In the genomic region with DNA sequence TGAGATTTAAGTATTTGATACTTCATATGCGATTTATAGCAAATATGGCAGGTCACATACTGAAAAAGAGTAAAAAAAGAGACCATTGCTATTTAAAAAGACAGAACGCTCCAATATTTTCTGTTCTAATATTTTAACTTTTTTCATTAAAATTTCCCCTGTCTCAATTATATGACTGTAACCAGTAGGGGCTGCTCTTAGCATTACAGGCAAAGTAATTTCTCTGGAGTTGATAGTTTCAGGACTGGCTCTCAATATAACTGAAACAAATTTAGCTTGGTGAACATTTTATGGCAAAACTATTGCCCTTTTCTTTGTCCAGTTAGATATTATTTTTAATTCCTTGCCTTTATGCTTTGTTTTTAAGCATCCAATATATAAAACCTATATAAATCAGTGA, we compare ENCODE assay signal across 14 cellular contexts.
A peak's percentile ranks its signal among the peaks of the same experiment; 100 is the strongest.
DNase-seq lines count a peak whose midpoint lies in the region; ATAC-seq and TF ChIP-seq lines count a peak whose summit lies in the region.
"Had no signal": no experiment of that assay in that cellular context is flagged by ENCODE, and none has a peak within 500 bp of the region (broad histone marks: within the 10 kb centered on the region; RNA-seq: fewer than 3 reads in every experiment).

No MANE protein-coding gene starts in this region.

- H3K9ac ChIP-seq in mesenchymal stem cell (ENCODE audit: low read length) = no peak overlapping the region

- H3K27ac ChIP-seq in mesenchymal stem cell (ENCODE audit: low read length, poor library complexity, severe bottlenecking) = no peak overlapping the region
- H3K27ac ChIP-seq: breast epithelium had no signal

- H4K8ac ChIP-seq in mesenchymal stem cell (ENCODE audit: low read length) = no peak overlapping the region

- H2BK5ac ChIP-seq in mesenchymal stem cell (ENCODE audit: low read depth, low read length, poor library complexity, severe bottlenecking) = no peak overlapping the region

- no peak overlapping the region for H3K4ac ChIP-seq in mesenchymal stem cell (ENCODE audit: low read depth in 1 of 2, low read length in 2 of 2)

- peak; percentile 15; the same call in 1 of the 3 replicates for TF ChIP-seq CTCF in GM12872 (IDR thresholded peaks at IDR 0.05; ENCODE audit: insufficient read depth, low read depth, low read length)

- no peak overlapping the region for H3K18ac ChIP-seq in mesenchymal stem cell (ENCODE audit: low read depth in 1 of 2, low read length in 2 of 2)

- no peak overlapping the region for H2BK12ac ChIP-seq in mesenchymal stem cell (ENCODE audit: low read length in 2 of 2)

- H3K27me3 ChIP-seq in mesenchymal stem cell (ENCODE audit: control insufficient read depth in 1 of 2, insufficient read depth in 1 of 2, low read length in 2 of 2) = no peaks in the 10 kb centered on the region
- H3K27me3 ChIP-seq: breast epithelium had no signal

- no peak overlapping the region for H2BK15ac ChIP-seq in mesenchymal stem cell (ENCODE audit: low read depth, poor library complexity, severe bottlenecking)

- H3K9me3 ChIP-seq in mesenchymal stem cell (ENCODE audit: control insufficient read depth, low read length) = no peaks in the 10 kb centered on the region
- H3K9me3 ChIP-seq: breast epithelium had no signal

- no peak overlapping the region for H2AFZ ChIP-seq in mesenchymal stem cell (ENCODE audit: low read depth, low read length)

- DNase-seq in NCI-H2171 (lab: John Stamatoyannopoulos, UW) (peak; percentile 1), dedifferentiated amniotic fluid mesenchymal stem cell (ENCODE audit: extremely low spot score) (peak; percentile 39), mesenchymal stem cell (peak; percentile 14), SW 1271 (lab: John Stamatoyannopoulos, UW) (no peak), glomerular visceral epithelial cell (ENCODE audit: extremely low spot score) (no peak)
- DNase-seq: CD4-positive, CD25-positive, alpha-beta regulatory T cell; NCI-H1048; NCI-H526 treated with DMSO at 0.1 percent for 48 hours; right cardiac atrium; substantia nigra had no signal

- no peak overlapping the region for H3K4me2 ChIP-seq in mesenchymal stem cell (ENCODE audit: low read length, poor library complexity, severe bottlenecking)

- no peaks in the 10 kb centered on the region for H3K36me3 ChIP-seq in mesenchymal stem cell (ENCODE audit: control insufficient read depth in 1 of 2, insufficient read depth in 2 of 2, low read depth in 1 of 2, low read length in 2 of 2)
- H3K36me3 ChIP-seq: breast epithelium had no signal

- ATAC-seq in GM18519 (IDR thresholded peaks at IDR 0.05; ENCODE audit: low FRiP score, unreplicated experiment) (no peak), GM18502 (IDR thresholded peaks at IDR 0.05; ENCODE audit: poor library complexity, unreplicated experiment) (no peak)
- ATAC-seq: right cardiac atrium had no signal

- no peak overlapping the region for H3K4me3 ChIP-seq in mesenchymal stem cell (ENCODE audit: insufficient read depth in 1 of 2, low read depth in 1 of 2, low read length in 2 of 2)
- H3K4me3 ChIP-seq: breast epithelium had no signal

- H3K14ac ChIP-seq in mesenchymal stem cell (ENCODE audit: low read length in 2 of 2) = no peak overlapping the region

- no peak overlapping the region for H2AK5ac ChIP-seq in mesenchymal stem cell (ENCODE audit: low read length, severe bottlenecking)

- no CpG with 5 or more reads among the region's 2 CpGs for WGBS in mesenchymal stem cell

- no peak overlapping the region for H4K91ac ChIP-seq in mesenchymal stem cell (ENCODE audit: low read length)

- no peaks in the 10 kb centered on the region for H3K79me1 ChIP-seq in mesenchymal stem cell (replicated peaks; ENCODE audit: low read length, poor library complexity, severe bottlenecking)

- H2BK120ac ChIP-seq in mesenchymal stem cell (ENCODE audit: low read depth, low read length) = no peak overlapping the region

- no peak overlapping the region for H3K23ac ChIP-seq in mesenchymal stem cell (ENCODE audit: low read length in 2 of 2)

- no peaks in the 10 kb centered on the region for H3K4me1 ChIP-seq in mesenchymal stem cell (ENCODE audit: control insufficient read depth, insufficient read depth, low read depth, low read length)
- H3K4me1 ChIP-seq: breast epithelium had no signal

Comparison
In these comparisons a context has a peak if more than half of its experiments do, and no peak if none do; other contexts are left out.
1. DNase-seq: peak in NCI-H2171 (single experiment), dedifferentiated amniotic fluid mesenchymal stem cell (single experiment) and mesenchymal stem cell (single experiment); none in SW 1271 (0 of 2) and glomerular visceral epithelial cell (single experiment).